8 cellular contexts compared by ENCODE assay signal in genomic region chr7:131011976-131012375, GRCh38.
DNase-seq lines count a peak whose midpoint lies in the region; ATAC-seq, FAIRE-seq and TF ChIP-seq lines count a peak whose summit lies in the region.

No MANE protein-coding gene starts in this region.

- H3K9ac ChIP-seq in IMR-90 (ENCODE audit: low read depth, low read length), result no peak overlapping the region; the same call in 1 of the 2 replicates
- H3K9ac ChIP-seq in keratinocyte (ENCODE audit: control insufficient read depth, extremely low read depth, insufficient read depth, low read length), result peak overlapping the region; percentile 64

- H3K18ac ChIP-seq in IMR-90 (ENCODE audit: low read depth, low read length), result peak overlapping the region; percentile 97; the same call in 1 of the 2 replicates

- H3K4me1 ChIP-seq in A549 (peaks cover 99% of the 10 kb centered on the region), IMR-90 (ENCODE audit: control insufficient read depth, insufficient read depth, low read length) (peaks cover 40% of the 10 kb centered on the region), keratinocyte (ENCODE audit: control insufficient read depth, extremely low read depth, insufficient read depth, low read length) (peaks cover 64% of the 10 kb centered on the region)

- TF ChIP-seq EP300 in A549 (IDR thresholded peaks at IDR 0.05), result no peak

- TF ChIP-seq POLR2A in A549 (IDR thresholded peaks at IDR 0.05; ENCODE audit: low read length) (no peak), IMR-90 (IDR thresholded peaks at IDR 0.05; ENCODE audit: low read depth, low read length) (no peak)

- intact Hi-C loops in IMR-90 (cut with micrococcal nuclease), result no loop called here

- DNase-seq in A549 (ENCODE audit: low read depth in 1 of 2, low spot score in 1 of 2) (peak; percentile 51 to 58), IMR-90 (peak; percentile 89), astrocyte of the hippocampus (ENCODE audit: low read depth, low spot score) (peak; percentile 73), keratinocyte (ENCODE audit: low read depth, low spot score) (no peak), COLO668 (lab: John Stamatoyannopoulos, UW; ENCODE audit: unreplicated experiment) (no peak)
- DNase-seq in activated CD8-positive, alpha-beta memory T cell treated with anti-CD3 and anti-CD28 coated beads for 24 hours, result no peak

- 23% methylated on average over 4 of the region's 4 CpGs for WGBS in A549 (ENCODE audit: missing lambda C conversion rate)
- WGBS in IMR-90 (ENCODE audit: extremely low coverage in 2 of 2, insufficient read length in 1 of 2), 2 experiments, result no CpG with 5 or more reads among the region's 4 CpGs

- no peak overlapping the region for H4K5ac ChIP-seq in IMR-90 (ENCODE audit: low read depth, low read length)

- H3K27ac ChIP-seq in A549, result peak overlapping the region; percentile 66 to 82
- peak overlapping the region; percentile 97; the same call in 1 of the 2 replicates for H3K27ac ChIP-seq in IMR-90 (ENCODE audit: insufficient read depth, low read length)
- H3K27ac ChIP-seq in keratinocyte (ENCODE audit: control insufficient read depth, insufficient read depth, low read length), result peak overlapping the region; percentile 87

- peak overlapping the region; percentile 47 for H3K56ac ChIP-seq in IMR-90 (ENCODE audit: extremely low read depth, insufficient read depth, low read length)

- H3K9me1 ChIP-seq in IMR-90 (ENCODE audit: insufficient read depth, low read length) (peaks cover 33% of the 10 kb centered on the region), keratinocyte (ENCODE audit: control insufficient read depth, extremely low read depth, insufficient read depth, low read length) (no peaks in the 10 kb centered on the region)

- TF ChIP-seq RAD21 in A549 (conservative IDR thresholded peaks at IDR 0.05 in 1 of 2, IDR thresholded peaks at IDR 0.05 in 1 of 2), result no peak
- no peak for TF ChIP-seq RAD21 in IMR-90 (IDR thresholded peaks at IDR 0.05; ENCODE audit: low read length)

- H2BK120ac ChIP-seq in IMR-90 (ENCODE audit: low read depth, low read length), result peak overlapping the region; percentile 87

- H3K27me3 ChIP-seq in IMR-90 (ENCODE audit: control insufficient read depth, insufficient read depth, low read length) (no peaks in the 10 kb centered on the region), keratinocyte (ENCODE audit: control insufficient read depth, extremely low read depth, insufficient read depth, low read length) (no peaks in the 10 kb centered on the region)

- H3K9me3 ChIP-seq in A549 (no peaks in the 10 kb centered on the region), IMR-90 (ENCODE audit: control insufficient read depth, insufficient read depth, low read length) (peaks cover 4% of the 10 kb centered on the region; the same call in 1 of the 2 replicates), keratinocyte (ENCODE audit: control insufficient read depth, low read depth, low read length) (no peaks in the 10 kb centered on the region)

- H3K4me2 ChIP-seq in A549 (peak overlapping the region; percentile 86), IMR-90 (ENCODE audit: low read depth, low read length) (peak overlapping the region; percentile 58; the same call in 1 of the 2 replicates), keratinocyte (ENCODE audit: control insufficient read depth, extremely low read depth, insufficient read depth, low read depth, low read length) (peak overlapping the region; percentile 90)

- H2AK5ac ChIP-seq in IMR-90 (ENCODE audit: low read depth, low read length), result no peak overlapping the region

- H4K91ac ChIP-seq in IMR-90 (ENCODE audit: insufficient read depth, low read depth, low read length), result peak overlapping the region; percentile 94; the same call in 1 of the 2 replicates

- H3K23ac ChIP-seq in IMR-90 (ENCODE audit: low read depth, low read length), result no peak overlapping the region

- CTCF ChIA-PET in A549 (lab: Yijun Ruan, JAX) (interaction anchor here (0.7 to 3.8 kb wide), 6 partner anchors 15 to 952 kb away, joined by 3 to 29 read pairs (median 6); no protein-coding TSS in a partner anchor), IMR-90 (lab: Yijun Ruan, JAX) (interaction anchor here (0.7 kb wide), 3 partner anchors 34 to 109 kb away, joined by 3 to 6 read pairs (median 4); no protein-coding TSS in a partner anchor)

- TF ChIP-seq CTCF in A549 (IDR thresholded peaks at IDR 0.05) (no peak), IMR-90 (conservative IDR thresholded peaks at IDR 0.05; ENCODE audit: low read depth, low read length) (no peak), keratinocyte (optimal IDR thresholded peaks at IDR 0.05 in 1 of 3, IDR thresholded peaks at IDR 0.05 in 1 of 3, conservative IDR thresholded peaks at IDR 0.05 in 1 of 3; ENCODE audit: extremely low read depth in 1 of 3, insufficient read depth in 2 of 3, low read length in 3 of 3) (no peak)

- H3K79me1 ChIP-seq in IMR-90 (ENCODE audit: low read depth in 1 of 2, low read length in 2 of 2), result peaks cover 35 to 87% of the 10 kb centered on the region in 2 experiments

- dilution Hi-C loops in IMR-90 (cut with HindIII; ENCODE audit: low sequenced_read_pairs, unreplicated experiment) (no loop called here), keratinocyte (cut with MboI; ENCODE audit: extremely low pct_ligation_motif_present, low sequenced_read_pairs) (no loop called here)

- H3K36me3 ChIP-seq in IMR-90 (ENCODE audit: control insufficient read depth, insufficient read depth, low read length), result no peaks in the 10 kb centered on the region
- no peaks in the 10 kb centered on the region for H3K36me3 ChIP-seq in keratinocyte (ENCODE audit: control insufficient read depth in 2 of 2, extremely low read depth in 1 of 2, insufficient read depth in 2 of 2, low read length in 2 of 2)

- no peak overlapping the region for H3K4me3 ChIP-seq in A549
- H3K4me3 ChIP-seq in IMR-90 (ENCODE audit: insufficient read depth, low read depth, low read length), result no peak overlapping the region
- peak overlapping the region in 1 of 3 experiments; percentile 19 for H3K4me3 ChIP-seq in keratinocyte (ENCODE audit: control insufficient read depth in 2 of 3, extremely low read depth in 1 of 3, insufficient read depth in 2 of 3, low read depth in 1 of 3, low read length in 3 of 3)

- H4K20me1 ChIP-seq in IMR-90 (ENCODE audit: insufficient read depth, low read length) (peaks cover 32% of the 10 kb centered on the region), keratinocyte (ENCODE audit: control insufficient read depth, extremely low read depth, insufficient read depth, low read length) (no peaks in the 10 kb centered on the region)

- in situ Hi-C loops in IMR-90 (cut with MboI; ENCODE audit: low sequenced_read_pairs), result no loop called here

- H2BK15ac ChIP-seq in IMR-90 (ENCODE audit: low read depth, low read length), result peak overlapping the region; percentile 92; the same call in 1 of the 3 replicates

- peak overlapping the region; percentile 57 to 81; a peak in 3 of 4 replicates for H4K8ac ChIP-seq in IMR-90 (ENCODE audit: low read depth in 2 of 2, low read length in 2 of 2)

- H2AFZ ChIP-seq in IMR-90 (replicated peaks; ENCODE audit: low read length, poor library complexity), result no peak overlapping the region
- H2AFZ ChIP-seq in keratinocyte (ENCODE audit: control insufficient read depth, low read length), result no peak overlapping the region

- no TSS peak for BruUV-seq in IMR-90 (replicated peaks; lab: Mats Ljungman, UMichigan)

- ATAC-seq in A549, result no peak
- ATAC-seq in IMR-90 (ENCODE audit: low read depth), result peak; percentile 20
- ATAC-seq in HG02798 (IDR thresholded peaks at IDR 0.05; ENCODE audit: poor library complexity, unreplicated experiment), result no peak
- no peak for ATAC-seq in HG03135 (IDR thresholded peaks at IDR 0.05; ENCODE audit: unreplicated experiment)

- H2BK5ac ChIP-seq in IMR-90 (ENCODE audit: low read depth, low read length, poor library complexity, severe bottlenecking), result peak overlapping the region; percentile 80

- H3K4ac ChIP-seq in IMR-90 (ENCODE audit: low read depth, low read length), result peak overlapping the region; percentile 97; the same call in 1 of the 2 replicates

- no peak overlapping the region for H2AK9ac ChIP-seq in IMR-90 (replicated peaks; ENCODE audit: low read depth, low read length, poor library complexity)

- H3K14ac ChIP-seq in IMR-90 (replicated peaks; ENCODE audit: low read depth, low read length), result no peak overlapping the region

- no peak for FAIRE-seq in A549 (lab: Jason Lieb, UNC)
- FAIRE-seq in keratinocyte (lab: Jason Lieb, UNC), result no peak

- POLR2A ChIA-PET in A549 (lab: Yijun Ruan, JAX) (interaction anchor here (0.5 to 0.9 kb wide), 3 partner anchors 97 to 1824 kb away, joined by 3 to 4 read pairs (median 3); partner anchors contain the start of gene SMO), IMR-90 (lab: Charles Lee; ENCODE audit: unreplicated experiment) (no interaction called here)

- H3K79me2 ChIP-seq in keratinocyte (ENCODE audit: control insufficient read depth, insufficient read depth, low read length), result peaks cover 12% of the 10 kb centered on the region

- H2BK20ac ChIP-seq in IMR-90 (ENCODE audit: low read depth, low read length), result peak overlapping the region; percentile 87; the same call in 1 of the 2 replicates

TF ChIP-seq in A549, 52 proteins besides CTCF, POLR2A, EP300 and RAD21 (continues in another document):
- TF ChIP-seq ZC3H11A (IDR thresholded peaks at IDR 0.05) (no peak), MAX (IDR thresholded peaks at IDR 0.05) (peak; percentile 56), SREBF2 (IDR thresholded peaks at IDR 0.05) (no peak), MAFK (IDR thresholded peaks at IDR 0.05; ENCODE audit: partially characterized antibody) (no peak)

TF ChIP-seq in IMR-90, 13 proteins besides CTCF, POLR2A, EP300 and RAD21 (continues in another document):
- no peak for TF ChIP-seq MXI1 (IDR thresholded peaks at IDR 0.05; ENCODE audit: borderline replicate concordance, low read depth, low read length)
- peak; percentile 97 for TF ChIP-seq CEBPB (IDR thresholded peaks at IDR 0.05; ENCODE audit: low read depth, low read length)
- peak; percentile 92 for TF ChIP-seq USF2 (IDR thresholded peaks at IDR 0.05; ENCODE audit: low read depth, low read length)
- TF ChIP-seq ELK1 (IDR thresholded peaks at IDR 0.05; ENCODE audit: borderline replicate concordance, low read depth, low read length), result no peak

Comparison
In these comparisons a context has a peak if more than half of its experiments do, and no peak if none do; other contexts are left out.
1. DNase-seq: peak in A549 (2 of 2), IMR-90 (single experiment) and astrocyte of the hippocampus (single experiment); none in keratinocyte (single experiment), COLO668 (single experiment) and activated CD8-positive, alpha-beta memory T cell treated with anti-CD3 and anti-CD28 coated beads for 24 hours (single experiment).
2. Peak in every context shown above with its lines, with median percentiles within 50 percentile points of each other: H3K27ac ChIP-seq and H3K4me2 ChIP-seq.